ENCODE assay signal across 31 cellular contexts in the genomic region with DNA sequence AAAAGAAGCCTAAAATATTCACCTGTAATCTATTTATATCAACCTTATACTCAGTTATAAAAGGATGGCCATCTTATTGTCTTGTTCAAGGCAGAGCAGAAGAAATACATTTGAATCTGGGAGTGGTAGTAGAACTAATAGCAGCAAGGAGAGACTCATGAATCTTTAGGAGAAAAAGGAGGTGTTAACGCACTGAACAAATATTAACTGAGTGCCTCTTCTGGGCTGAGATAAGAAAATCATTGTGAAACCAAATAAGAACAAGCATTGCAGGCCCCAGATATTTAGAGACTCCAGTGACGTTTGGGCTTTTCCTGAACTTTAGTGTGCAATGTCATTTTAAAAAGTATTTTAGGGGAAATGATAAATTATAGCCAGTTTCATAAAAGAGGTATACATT.
"Had no signal": no experiment of that assay in that cellular context is flagged by ENCODE, and none has a peak within 500 bp of the region (broad histone marks: within the 10 kb centered on the region; RNA-seq: fewer than 3 reads in every experiment).

No MANE protein-coding gene starts in this region.

- H3K4me1 Mint-ChIP-seq: activated CD4-positive, alpha-beta T cell treated with anti-CD3 and anti-CD28 coated beads for 36 hours; activated CD4-positive, alpha-beta T cell treated with anti-CD3 and anti-CD28 coated beads, Interleukin-2, amount 10 ng/mL, durations not matched to agents 24 days and 14 days; activated CD8-positive, alpha-beta memory T cell treated with anti-CD3 and anti-CD28 coated beads, Interleukin-2, amount 10 ng/mL, durations not matched to agents 7 days and 5 days; activated naive CD4-positive, alpha-beta T cell treated with anti-CD3 and anti-CD28 coated beads, Interleukin-2, amount 50 U/mL, for 24 hours; activated naive CD8-positive, alpha-beta T cell treated with anti-CD3 and anti-CD28 coated beads for 36 hours; activated naive CD8-positive, alpha-beta T cell treated with anti-CD3 and anti-CD28 coated beads, Interleukin-2, amount 50 U/mL, for 24 hours had no signal

- H3K4me3 ChIP-seq: adrenal gland, body of pancreas, esophagus muscularis mucosa, gastrocnemius medialis had no signal

- H3K9me3 ChIP-seq: adrenal gland, body of pancreas, esophagus muscularis mucosa, gastrocnemius medialis had no signal

- H3K9me3 Mint-ChIP-seq: activated CD4-positive, alpha-beta T cell treated with anti-CD3 and anti-CD28 coated beads, Interleukin-2, amount 10 ng/mL, durations not matched to agents 24 days and 14 days; activated T-helper 1 cell treated with anti-CD3 and anti-CD28 coated beads, Interleukin-12 subunit alpha, Interleukin-12 subunit beta, Interleukin-2, Interleukin-4 antibody, amounts not matched to agents 30 ng/mL and 10 ng/mL and 1 ng/mL, durations not matched to agents 14 hours and 24 hours and 36 hours; activated T-helper 2 cell treated with anti-CD3 and anti-CD28 coated beads, Interferon-gamma antibody, Interleukin-2, Interleukin-4, amounts not matched to agents 10 μg/mL and 5 μg/mL and 100 μg/mL, durations not matched to agents 14 hours and 24 hours and 36 hours had no signal

- H3K27me3 Mint-ChIP-seq: activated CD4-positive, alpha-beta memory T cell treated with anti-CD3 and anti-CD28 coated beads for 36 hours; activated CD4-positive, alpha-beta T cell treated with anti-CD3 and anti-CD28 coated beads for 36 hours; activated CD4-positive, alpha-beta T cell treated with anti-CD3 and anti-CD28 coated beads, Interleukin-2, amount 10 ng/mL, durations not matched to agents 24 days and 14 days; activated CD8-positive, alpha-beta memory T cell treated with anti-CD3 and anti-CD28 coated beads, Interleukin-2, amount 10 ng/mL, durations not matched to agents 7 days and 5 days; activated naive CD4-positive, alpha-beta T cell treated with anti-CD3 and anti-CD28 coated beads, Interleukin-2, amount 50 U/mL, for 24 hours; activated naive CD8-positive, alpha-beta T cell treated with anti-CD3 and anti-CD28 coated beads for 36 hours; activated naive CD8-positive, alpha-beta T cell treated with anti-CD3 and anti-CD28 coated beads, Interleukin-2, amount 50 U/mL, for 24 hours; effector memory CD8-positive, alpha-beta T cell had no signal

- H3K27ac ChIP-seq: adrenal gland, body of pancreas, esophagus muscularis mucosa, foreskin keratinocyte had no signal

- H3K36me3 ChIP-seq: adrenal gland, esophagus muscularis mucosa, gastrocnemius medialis had no signal

- H3K27ac Mint-ChIP-seq: activated CD4-positive, alpha-beta memory T cell treated with anti-CD3 and anti-CD28 coated beads for 36 hours; activated CD4-positive, alpha-beta T cell treated with anti-CD3 and anti-CD28 coated beads for 36 hours; activated CD4-positive, alpha-beta T cell treated with anti-CD3 and anti-CD28 coated beads, Interleukin-2, amount 10 ng/mL, durations not matched to agents 24 days and 14 days; activated CD8-positive, alpha-beta memory T cell treated with anti-CD3 and anti-CD28 coated beads, Interleukin-2, amount 10 ng/mL, durations not matched to agents 7 days and 5 days; activated CD8-positive, alpha-beta T cell treated with anti-CD3 and anti-CD28 coated beads, Interleukin-2, amount 10 ng/mL, durations not matched to agents 7 days and 5 days; activated naive CD4-positive, alpha-beta T cell treated with anti-CD3 and anti-CD28 coated beads for 36 hours; activated naive CD4-positive, alpha-beta T cell treated with anti-CD3 and anti-CD28 coated beads, Interleukin-2, amount 50 U/mL, for 24 hours; activated naive CD8-positive, alpha-beta T cell treated with anti-CD3 and anti-CD28 coated beads for 36 hours; activated naive CD8-positive, alpha-beta T cell treated with anti-CD3 and anti-CD28 coated beads, Interleukin-2, amount 50 U/mL, for 24 hours; activated T-helper 1 cell treated with anti-CD3 and anti-CD28 coated beads, Interleukin-12 subunit alpha, Interleukin-12 subunit beta, Interleukin-2, Interleukin-4 antibody, amounts not matched to agents 30 ng/mL and 10 ng/mL and 1 ng/mL, durations not matched to agents 14 hours and 24 hours and 36 hours; activated T-helper 2 cell treated with anti-CD3 and anti-CD28 coated beads, Interferon-gamma antibody, Interleukin-2, Interleukin-4, amounts not matched to agents 10 μg/mL and 5 μg/mL and 100 μg/mL, durations not matched to agents 14 hours and 24 hours and 36 hours; effector memory CD8-positive, alpha-beta T cell had no signal

- ATAC-seq: activated CD4-positive, alpha-beta T cell treated with anti-CD3 and anti-CD28 coated beads for 36 hours; activated CD8-positive, alpha-beta memory T cell treated with anti-CD3 and anti-CD28 coated beads, Interleukin-2, amount 10 ng/mL, durations not matched to agents 7 days and 5 days; activated CD8-positive, alpha-beta T cell treated with anti-CD3 and anti-CD28 coated beads, Interleukin-2, amount 10 ng/mL, durations not matched to agents 7 days and 5 days; activated naive CD8-positive, alpha-beta T cell treated with anti-CD3 and anti-CD28 coated beads, Interleukin-2, amount 50 U/mL, for 24 hours; body of pancreas; effector memory CD8-positive, alpha-beta T cell; foreskin keratinocyte had no signal

- H3K4me3 Mint-ChIP-seq: activated CD4-positive, alpha-beta memory T cell treated with anti-CD3 and anti-CD28 coated beads for 36 hours; activated CD4-positive, alpha-beta T cell treated with anti-CD3 and anti-CD28 coated beads for 36 hours; activated CD4-positive, alpha-beta T cell treated with anti-CD3 and anti-CD28 coated beads, Interleukin-2, amount 10 ng/mL, durations not matched to agents 24 days and 14 days; activated CD8-positive, alpha-beta memory T cell treated with anti-CD3 and anti-CD28 coated beads, Interleukin-2, amount 10 ng/mL, durations not matched to agents 7 days and 5 days; activated CD8-positive, alpha-beta T cell treated with anti-CD3 and anti-CD28 coated beads, Interleukin-2, amount 10 ng/mL, durations not matched to agents 7 days and 5 days; activated naive CD4-positive, alpha-beta T cell treated with anti-CD3 and anti-CD28 coated beads for 36 hours; activated naive CD4-positive, alpha-beta T cell treated with anti-CD3 and anti-CD28 coated beads, Interleukin-2, amount 50 U/mL, for 24 hours; activated naive CD8-positive, alpha-beta T cell treated with anti-CD3 and anti-CD28 coated beads for 36 hours; activated naive CD8-positive, alpha-beta T cell treated with anti-CD3 and anti-CD28 coated beads, Interleukin-2, amount 50 U/mL, for 24 hours; activated T-helper 1 cell treated with anti-CD3 and anti-CD28 coated beads, Interleukin-12 subunit alpha, Interleukin-12 subunit beta, Interleukin-2, Interleukin-4 antibody, amounts not matched to agents 30 ng/mL and 10 ng/mL and 1 ng/mL, durations not matched to agents 14 hours and 24 hours and 36 hours; effector memory CD8-positive, alpha-beta T cell had no signal

- H3K4me1 ChIP-seq: adrenal gland, foreskin keratinocyte had no signal

- H3K27me3 ChIP-seq: adrenal gland, body of pancreas, esophagus muscularis mucosa, foreskin keratinocyte, gastrocnemius medialis had no signal

- H3K36me3 Mint-ChIP-seq: activated CD4-positive, alpha-beta memory T cell treated with anti-CD3 and anti-CD28 coated beads for 36 hours; activated CD8-positive, alpha-beta memory T cell treated with anti-CD3 and anti-CD28 coated beads, Interleukin-2, amount 10 ng/mL, durations not matched to agents 7 days and 5 days; activated naive CD4-positive, alpha-beta T cell treated with anti-CD3 and anti-CD28 coated beads, Interleukin-2, amount 50 U/mL, for 24 hours; activated naive CD8-positive, alpha-beta T cell treated with anti-CD3 and anti-CD28 coated beads for 36 hours had no signal

- DNase-seq: activated CD4-positive, alpha-beta memory T cell treated with anti-CD3 and anti-CD28 coated beads for 36 hours; activated CD4-positive, alpha-beta T cell treated with anti-CD3 and anti-CD28 coated beads for 36 hours; activated CD4-positive, alpha-beta T cell treated with anti-CD3 and anti-CD28 coated beads, Interleukin-2, amount 10 ng/mL, durations not matched to agents 24 days and 14 days; activated CD4-positive, CD25-positive, alpha-beta regulatory T cell; activated CD4-positive, CD25-positive, alpha-beta regulatory T cell treated with anti-CD3 and anti-CD28 coated beads, Interleukin-2, amount 50 U/mL, for 72 hours; activated CD8-positive, alpha-beta memory T cell treated with anti-CD3 and anti-CD28 coated beads, Interleukin-2, amount 10 ng/mL, durations not matched to agents 7 days and 5 days; activated CD8-positive, alpha-beta memory T cell treated with anti-CD3 and anti-CD28 coated beads, Interleukin-2, amount 50 U/mL, for 4 hours; activated CD8-positive, alpha-beta T cell treated with anti-CD3 and anti-CD28 coated beads, Interleukin-2, amount 10 ng/mL, durations not matched to agents 7 days and 5 days; activated effector memory CD4-positive, alpha-beta T cell treated with anti-CD3 and anti-CD28 coated beads, Interleukin-2, amount 50 U/mL, for 16 hours; activated naive CD4-positive, alpha-beta T cell treated with anti-CD3 and anti-CD28 coated beads for 36 hours; activated naive CD8-positive, alpha-beta T cell treated with anti-CD3 and anti-CD28 coated beads for 36 hours; activated naive CD8-positive, alpha-beta T cell treated with anti-CD3 and anti-CD28 coated beads, Interleukin-2, amount 50 U/mL, for 24 hours; activated T-cell treated with anti-CD3 and anti-CD28 coated beads, Interleukin-2, amount 50 U/mL, for 1 hour; activated T-cell treated with anti-CD3 and anti-CD28 coated beads, Interleukin-2, amount 50 U/mL, for 48 hours; adrenal gland; amygdala; aorta; body of pancreas; caudate nucleus; cortex of kidney; dermis blood vessel endothelial cell; effector CD4-positive, alpha-beta T cell; effector memory CD8-positive, alpha-beta T cell; erythroblast; foreskin keratinocyte; gastrocnemius medialis; T-helper 2 cell had no signal
